In the genomic region with DNA sequence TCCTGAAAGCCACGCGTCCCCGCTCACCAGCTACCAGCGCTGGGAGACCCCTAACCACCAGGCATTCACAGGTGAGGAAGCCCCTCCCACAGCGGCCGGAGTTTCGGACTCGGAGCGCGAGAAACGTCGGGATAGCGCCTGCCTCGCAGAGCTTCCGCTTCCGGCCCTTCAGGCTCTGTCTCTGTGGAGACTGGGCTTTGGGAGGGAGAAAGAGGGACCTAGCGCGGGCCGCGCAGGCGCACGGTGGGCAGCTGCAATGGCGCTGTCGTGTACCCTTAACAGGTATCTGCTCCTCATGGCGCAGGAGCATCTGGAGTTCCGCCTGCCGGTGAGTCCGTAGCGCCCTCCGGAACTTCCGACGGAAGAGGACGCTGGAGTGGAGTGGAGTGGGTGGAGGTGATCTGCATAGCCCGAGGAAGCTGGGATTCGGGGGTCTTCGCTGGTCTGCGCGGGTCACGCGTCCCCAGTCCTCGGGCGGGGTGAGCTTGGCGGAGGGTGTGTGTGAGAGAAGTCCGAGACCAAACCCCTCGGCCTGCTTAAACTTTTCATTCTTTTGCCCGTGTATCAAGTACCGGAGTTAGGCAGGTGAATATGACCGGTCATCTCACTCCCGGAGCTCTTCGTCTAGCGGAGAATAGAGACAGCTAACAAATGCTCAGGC, we compare ENCODE assay signal across 1 cellular context.
A peak's percentile ranks its signal among the peaks of the same experiment; 100 is the strongest.
TF ChIP-seq lines count a peak whose summit lies in the region.

A gene (plus strand): TSS at position 246 of the 661 bp plus-strand sequence. CDS start 11 bp downstream, at position 257.

TF ChIP-seq in HEK293, 187 proteins besides CTCF, POLR2A, EP300 and RAD21 (continued from another document and continues in another):
- TF ChIP-seq, protein P1, sequence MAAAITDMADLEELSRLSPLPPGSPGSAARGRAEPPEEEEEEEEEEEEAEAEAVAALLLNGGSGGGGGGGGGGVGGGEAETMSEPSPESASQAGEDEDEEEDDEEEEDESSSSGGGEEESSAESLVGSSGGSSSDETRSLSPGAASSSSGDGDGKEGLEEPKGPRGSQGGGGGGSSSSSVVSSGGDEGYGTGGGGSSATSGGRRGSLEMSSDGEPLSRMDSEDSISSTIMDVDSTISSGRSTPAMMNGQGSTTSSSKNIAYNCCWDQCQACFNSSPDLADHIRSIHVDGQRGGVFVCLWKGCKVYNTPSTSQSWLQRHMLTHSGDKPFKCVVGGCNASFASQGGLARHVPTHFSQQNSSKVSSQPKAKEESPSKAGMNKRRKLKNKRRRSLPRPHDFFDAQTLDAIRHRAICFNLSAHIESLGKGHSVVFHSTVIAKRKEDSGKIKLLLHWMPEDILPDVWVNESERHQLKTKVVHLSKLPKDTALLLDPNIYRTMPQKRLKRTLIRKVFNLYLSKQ (tag by site-specific recombination; IDR thresholded peaks at IDR 0.05; ENCODE audit: borderline replicate concordance): no peak
- TF ChIP-seq MYNN (tag by site-specific recombination; IDR thresholded peaks at IDR 0.05; ENCODE audit: borderline replicate concordance) (no peak; the same call in 1 of the 2 replicates), GLIS2 (tag by site-specific recombination; IDR thresholded peaks at IDR 0.05) (no peak), ZNF610 (tag by site-specific recombination; IDR thresholded peaks at IDR 0.05; ENCODE audit: borderline replicate concordance) (peak; percentile 58; the same call in 1 of the 2 replicates), ZNF354C (tag by site-specific recombination; IDR thresholded peaks at IDR 0.05; ENCODE audit: borderline replicate concordance, low read depth) (no peak), KLF16 (tag by site-specific recombination; IDR thresholded peaks at IDR 0.05) (peak; percentile 48; the same call in 1 of the 2 replicates), ZEB2 (tag by site-specific recombination; IDR thresholded peaks at IDR 0.05) (peak; percentile 69; the same call in 1 of the 2 replicates), ZNF214 (tag by site-specific recombination; IDR thresholded peaks at IDR 0.05; ENCODE audit: borderline replicate concordance) (no peak), MZF1 (tag by site-specific recombination; IDR thresholded peaks at IDR 0.05; ENCODE audit: borderline replicate concordance) (0 out of 2 replicates have a peak, but pooled peaks have one; percentile 34), KLF8 (tag by site-specific recombination; IDR thresholded peaks at IDR 0.05) (peak; percentile 8; the same call in 1 of the 2 replicates), GLI2 (tag by site-specific recombination; IDR thresholded peaks at IDR 0.05; ENCODE audit: borderline replicate concordance, low read depth) (no peak), ZNF626 (tag by site-specific recombination; IDR thresholded peaks at IDR 0.05) (no peak), ZXDB (tag by site-specific recombination; IDR thresholded peaks at IDR 0.05) (peak; percentile 91), ZNF266 (tag by site-specific recombination; IDR thresholded peaks at IDR 0.05; ENCODE audit: low read depth) (no peak), ZNF596 (tag by site-specific recombination; IDR thresholded peaks at IDR 0.05) (no peak), ZNF76 (tag by site-specific recombination; IDR thresholded peaks at IDR 0.05; ENCODE audit: borderline replicate concordance, low read depth) (peak; percentile 54; the same call in 1 of the 2 replicates), BCL11B (tag by site-specific recombination; IDR thresholded peaks at IDR 0.05; ENCODE audit: low read depth) (no peak), ZNF510 (tag by site-specific recombination; IDR thresholded peaks at IDR 0.05; ENCODE audit: insufficient replicate concordance) (no peak), ZBTB20 (tag by site-specific recombination; IDR thresholded peaks at IDR 0.05) (no peak), ZNF391 (tag by site-specific recombination; IDR thresholded peaks at IDR 0.05; ENCODE audit: borderline replicate concordance, low read depth) (peak; percentile 73; the same call in 1 of the 2 replicates), ZNF48 (tag by site-specific recombination; IDR thresholded peaks at IDR 0.05) (no peak), ZNF654 (tag by site-specific recombination; IDR thresholded peaks at IDR 0.05; ENCODE audit: low read depth) (no peak), ZNF394 (tag by site-specific recombination; IDR thresholded peaks at IDR 0.05; ENCODE audit: borderline replicate concordance) (peak; percentile 65; the same call in 1 of the 2 replicates), ZNF274 (IDR thresholded peaks at IDR 0.05; ENCODE audit: low read length) (no peak), ZNF274 (tag by site-specific recombination; IDR thresholded peaks at IDR 0.05; ENCODE audit: borderline replicate concordance) (no peak), PRDM1 (tag by site-specific recombination; IDR thresholded peaks at IDR 0.05) (no peak), SETDB1 (IDR thresholded peaks at IDR 0.05; ENCODE audit: insufficient read length, low read length) (no peak), YY2 (tag by site-specific recombination; IDR thresholded peaks at IDR 0.05) (peak; percentile 78; the same call in 1 of the 2 replicates), MEIS1 (CRISPR knock-in tag; IDR thresholded peaks at IDR 0.05; ENCODE audit: borderline replicate concordance) (no peak), ZNF2 (tag by site-specific recombination; IDR thresholded peaks at IDR 0.05) (peak; percentile 73), YY1 (tag by site-specific recombination; IDR thresholded peaks at IDR 0.05) (peak; percentile 94), ZNF211 (tag by site-specific recombination; IDR thresholded peaks at IDR 0.05; ENCODE audit: low read depth) (no peak), ZNF175 (tag by site-specific recombination; IDR thresholded peaks at IDR 0.05) (no peak), REPIN1 (tag by site-specific recombination; IDR thresholded peaks at IDR 0.05; ENCODE audit: low read depth) (no peak), ZNF558 (tag by site-specific recombination; IDR thresholded peaks at IDR 0.05) (no peak), ZNF157 (tag by site-specific recombination; IDR thresholded peaks at IDR 0.05) (no peak)
- TF ChIP-seq, protein P2, sequence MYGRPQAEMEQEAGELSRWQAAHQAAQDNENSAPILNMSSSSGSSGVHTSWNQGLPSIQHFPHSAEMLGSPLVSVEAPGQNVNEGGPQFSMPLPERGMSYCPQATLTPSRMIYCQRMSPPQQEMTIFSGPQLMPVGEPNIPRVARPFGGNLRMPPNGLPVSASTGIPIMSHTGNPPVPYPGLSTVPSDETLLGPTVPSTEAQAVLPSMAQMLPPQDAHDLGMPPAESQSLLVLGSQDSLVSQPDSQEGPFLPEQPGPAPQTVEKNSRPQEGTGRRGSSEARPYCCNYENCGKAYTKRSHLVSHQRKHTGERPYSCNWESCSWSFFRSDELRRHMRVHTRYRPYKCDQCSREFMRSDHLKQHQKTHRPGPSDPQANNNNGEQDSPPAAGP (tag by site-specific recombination; IDR thresholded peaks at IDR 0.05): peak; percentile 38; the same call in 1 of the 2 replicates
- TF ChIP-seq, protein P3, sequence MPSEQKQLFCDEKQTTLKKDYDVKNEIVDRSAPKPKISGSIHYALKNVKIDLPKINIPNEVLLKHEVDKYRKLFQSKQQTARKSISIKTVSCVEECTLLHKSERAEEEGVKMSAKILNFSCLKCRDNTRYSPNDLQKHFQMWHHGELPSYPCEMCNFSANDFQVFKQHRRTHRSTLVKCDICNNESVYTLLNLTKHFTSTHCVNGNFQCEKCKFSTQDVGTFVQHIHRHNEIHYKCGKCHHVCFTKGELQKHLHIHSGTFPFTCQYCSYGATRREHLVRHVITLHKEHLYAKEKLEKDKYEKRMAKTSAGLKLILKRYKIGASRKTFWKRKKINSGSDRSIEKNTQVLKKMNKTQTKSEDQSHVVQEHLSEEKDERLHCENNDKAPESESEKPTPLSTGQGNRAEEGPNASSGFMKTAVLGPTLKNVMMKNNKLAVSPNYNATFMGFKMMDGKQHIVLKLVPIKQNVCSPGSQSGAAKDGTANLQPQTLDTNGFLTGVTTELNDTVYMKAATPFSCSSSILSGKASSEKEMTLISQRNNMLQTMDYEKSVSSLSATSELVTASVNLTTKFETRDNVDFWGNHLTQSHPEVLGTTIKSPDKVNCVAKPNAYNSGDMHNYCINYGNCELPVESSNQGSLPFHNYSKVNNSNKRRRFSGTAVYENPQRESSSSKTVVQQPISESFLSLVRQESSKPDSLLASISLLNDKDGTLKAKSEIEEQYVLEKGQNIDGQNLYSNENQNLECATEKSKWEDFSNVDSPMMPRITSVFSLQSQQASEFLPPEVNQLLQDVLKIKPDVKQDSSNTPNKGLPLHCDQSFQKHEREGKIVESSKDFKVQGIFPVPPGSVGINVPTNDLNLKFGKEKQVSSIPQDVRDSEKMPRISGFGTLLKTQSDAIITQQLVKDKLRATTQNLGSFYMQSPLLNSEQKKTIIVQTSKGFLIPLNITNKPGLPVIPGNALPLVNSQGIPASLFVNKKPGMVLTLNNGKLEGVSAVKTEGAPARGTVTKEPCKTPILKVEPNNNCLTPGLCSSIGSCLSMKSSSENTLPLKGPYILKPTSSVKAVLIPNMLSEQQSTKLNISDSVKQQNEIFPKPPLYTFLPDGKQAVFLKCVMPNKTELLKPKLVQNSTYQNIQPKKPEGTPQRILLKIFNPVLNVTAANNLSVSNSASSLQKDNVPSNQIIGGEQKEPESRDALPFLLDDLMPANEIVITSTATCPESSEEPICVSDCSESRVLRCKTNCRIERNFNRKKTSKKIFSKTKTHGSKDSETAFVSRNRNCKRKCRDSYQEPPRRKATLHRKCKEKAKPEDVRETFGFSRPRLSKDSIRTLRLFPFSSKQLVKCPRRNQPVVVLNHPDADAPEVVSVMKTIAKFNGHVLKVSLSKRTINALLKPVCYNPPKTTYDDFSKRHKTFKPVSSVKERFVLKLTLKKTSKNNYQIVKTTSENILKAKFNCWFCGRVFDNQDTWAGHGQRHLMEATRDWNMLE (tag by site-specific recombination; conservative IDR thresholded peaks at IDR 0.05; ENCODE audit: low read depth): peak; percentile 84
- TF ChIP-seq, protein P4, sequence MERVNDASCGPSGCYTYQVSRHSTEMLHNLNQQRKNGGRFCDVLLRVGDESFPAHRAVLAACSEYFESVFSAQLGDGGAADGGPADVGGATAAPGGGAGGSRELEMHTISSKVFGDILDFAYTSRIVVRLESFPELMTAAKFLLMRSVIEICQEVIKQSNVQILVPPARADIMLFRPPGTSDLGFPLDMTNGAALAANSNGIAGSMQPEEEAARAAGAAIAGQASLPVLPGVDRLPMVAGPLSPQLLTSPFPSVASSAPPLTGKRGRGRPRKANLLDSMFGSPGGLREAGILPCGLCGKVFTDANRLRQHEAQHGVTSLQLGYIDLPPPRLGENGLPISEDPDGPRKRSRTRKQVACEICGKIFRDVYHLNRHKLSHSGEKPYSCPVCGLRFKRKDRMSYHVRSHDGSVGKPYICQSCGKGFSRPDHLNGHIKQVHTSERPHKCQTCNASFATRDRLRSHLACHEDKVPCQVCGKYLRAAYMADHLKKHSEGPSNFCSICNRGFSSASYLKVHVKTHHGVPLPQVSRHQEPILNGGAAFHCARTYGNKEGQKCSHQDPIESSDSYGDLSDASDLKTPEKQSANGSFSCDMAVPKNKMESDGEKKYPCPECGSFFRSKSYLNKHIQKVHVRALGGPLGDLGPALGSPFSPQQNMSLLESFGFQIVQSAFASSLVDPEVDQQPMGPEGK (tag by site-specific recombination; IDR thresholded peaks at IDR 0.05): 0 out of 2 replicates have a peak, but pooled peaks have one; percentile 52
- TF ChIP-seq, protein P5, sequence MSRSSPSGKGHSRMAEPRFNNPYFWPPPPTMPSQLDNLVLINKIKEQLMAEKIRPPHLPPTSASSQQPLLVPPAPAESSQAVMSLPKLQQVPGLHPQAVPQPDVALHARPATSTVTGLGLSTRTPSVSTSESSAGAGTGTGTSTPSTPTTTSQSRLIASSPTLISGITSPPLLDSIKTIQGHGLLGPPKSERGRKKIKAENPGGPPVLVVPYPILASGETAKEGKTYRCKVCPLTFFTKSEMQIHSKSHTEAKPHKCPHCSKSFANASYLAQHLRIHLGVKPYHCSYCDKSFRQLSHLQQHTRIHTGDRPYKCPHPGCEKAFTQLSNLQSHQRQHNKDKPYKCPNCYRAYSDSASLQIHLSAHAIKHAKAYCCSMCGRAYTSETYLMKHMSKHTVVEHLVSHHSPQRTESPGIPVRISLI (tag by site-specific recombination; IDR thresholded peaks at IDR 0.05): no peak
- TF ChIP-seq, protein P6, sequence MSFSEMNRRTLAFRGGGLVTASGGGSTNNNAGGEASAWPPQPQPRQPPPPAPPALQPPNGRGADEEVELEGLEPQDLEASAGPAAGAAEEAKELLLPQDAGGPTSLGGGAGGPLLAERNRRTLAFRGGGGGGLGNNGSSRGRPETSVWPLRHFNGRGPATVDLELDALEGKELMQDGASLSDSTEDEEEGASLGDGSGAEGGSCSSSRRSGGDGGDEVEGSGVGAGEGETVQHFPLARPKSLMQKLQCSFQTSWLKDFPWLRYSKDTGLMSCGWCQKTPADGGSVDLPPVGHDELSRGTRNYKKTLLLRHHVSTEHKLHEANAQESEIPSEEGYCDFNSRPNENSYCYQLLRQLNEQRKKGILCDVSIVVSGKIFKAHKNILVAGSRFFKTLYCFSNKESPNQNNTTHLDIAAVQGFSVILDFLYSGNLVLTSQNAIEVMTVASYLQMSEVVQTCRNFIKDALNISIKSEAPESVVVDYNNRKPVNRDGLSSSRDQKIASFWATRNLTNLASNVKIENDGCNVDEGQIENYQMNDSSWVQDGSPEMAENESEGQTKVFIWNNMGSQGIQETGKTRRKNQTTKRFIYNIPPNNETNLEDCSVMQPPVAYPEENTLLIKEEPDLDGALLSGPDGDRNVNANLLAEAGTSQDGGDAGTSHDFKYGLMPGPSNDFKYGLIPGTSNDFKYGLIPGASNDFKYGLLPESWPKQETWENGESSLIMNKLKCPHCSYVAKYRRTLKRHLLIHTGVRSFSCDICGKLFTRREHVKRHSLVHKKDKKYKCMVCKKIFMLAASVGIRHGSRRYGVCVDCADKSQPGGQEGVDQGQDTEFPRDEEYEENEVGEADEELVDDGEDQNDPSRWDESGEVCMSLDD (tag by site-specific recombination; IDR thresholded peaks at IDR 0.05): 0 out of 2 replicates have a peak, but pooled peaks have one; percentile 45
- TF ChIP-seq, protein P7, sequence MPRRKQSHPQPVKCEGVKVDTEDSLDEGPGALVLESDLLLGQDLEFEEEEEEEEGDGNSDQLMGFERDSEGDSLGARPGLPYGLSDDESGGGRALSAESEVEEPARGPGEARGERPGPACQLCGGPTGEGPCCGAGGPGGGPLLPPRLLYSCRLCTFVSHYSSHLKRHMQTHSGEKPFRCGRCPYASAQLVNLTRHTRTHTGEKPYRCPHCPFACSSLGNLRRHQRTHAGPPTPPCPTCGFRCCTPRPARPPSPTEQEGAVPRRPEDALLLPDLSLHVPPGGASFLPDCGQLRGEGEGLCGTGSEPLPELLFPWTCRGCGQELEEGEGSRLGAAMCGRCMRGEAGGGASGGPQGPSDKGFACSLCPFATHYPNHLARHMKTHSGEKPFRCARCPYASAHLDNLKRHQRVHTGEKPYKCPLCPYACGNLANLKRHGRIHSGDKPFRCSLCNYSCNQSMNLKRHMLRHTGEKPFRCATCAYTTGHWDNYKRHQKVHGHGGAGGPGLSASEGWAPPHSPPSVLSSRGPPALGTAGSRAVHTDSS (tag by site-specific recombination; IDR thresholded peaks at IDR 0.05): no peak
- TF ChIP-seq, protein P8, sequence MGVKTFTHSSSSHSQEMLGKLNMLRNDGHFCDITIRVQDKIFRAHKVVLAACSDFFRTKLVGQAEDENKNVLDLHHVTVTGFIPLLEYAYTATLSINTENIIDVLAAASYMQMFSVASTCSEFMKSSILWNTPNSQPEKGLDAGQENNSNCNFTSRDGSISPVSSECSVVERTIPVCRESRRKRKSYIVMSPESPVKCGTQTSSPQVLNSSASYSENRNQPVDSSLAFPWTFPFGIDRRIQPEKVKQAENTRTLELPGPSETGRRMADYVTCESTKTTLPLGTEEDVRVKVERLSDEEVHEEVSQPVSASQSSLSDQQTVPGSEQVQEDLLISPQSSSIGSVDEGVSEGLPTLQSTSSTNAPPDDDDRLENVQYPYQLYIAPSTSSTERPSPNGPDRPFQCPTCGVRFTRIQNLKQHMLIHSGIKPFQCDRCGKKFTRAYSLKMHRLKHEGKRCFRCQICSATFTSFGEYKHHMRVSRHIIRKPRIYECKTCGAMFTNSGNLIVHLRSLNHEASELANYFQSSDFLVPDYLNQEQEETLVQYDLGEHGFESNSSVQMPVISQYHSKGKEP (tag by site-specific recombination; IDR thresholded peaks at IDR 0.05): no peak
